ENCODE assay signal across 12 cellular contexts in genomic region chr2:176852667-176853066, GRCh38.
DNase-seq lines count a peak whose midpoint lies in the region; ATAC-seq, FAIRE-seq and TF ChIP-seq lines count a peak whose summit lies in the region.
"Had no signal": no experiment of that assay in that cellular context is flagged by ENCODE, and none has a peak within 500 bp of the region (broad histone marks: within the 10 kb centered on the region; RNA-seq: fewer than 3 reads in every experiment).

No MANE protein-coding gene starts in this region.

- peak in 4 of 6 experiments; percentile 3 to 54 (median 38) for DNase-seq in stimulated activated naive CD4-positive, alpha-beta T cell (lab: John Stamatoyannopoulos, UW)
- no peak for DNase-seq in stimulated activated naive CD4-positive, alpha-beta T cell treated with Interleukin-2 at 50 U/mL for 16 hours (lab: John Stamatoyannopoulos, UW)
- DNase-seq in NCI-H2107 (lab: John Stamatoyannopoulos, UW) (peak; percentile 43), upper lobe of right lung (no peak), GM12892 (ENCODE audit: insufficient read length) (no peak), thyroid gland (no peak), right cardiac atrium (no peak)
- peak in 1 of 2 donors; percentile 49 for DNase-seq in central memory CD8-positive, alpha-beta T cell (ENCODE audit: low spot score in 2 of 2)
- DNase-seq: activated B cell treated with CpG ODN at 0.5 μM for 24 hours, Caco-2, foreskin keratinocyte had no signal

- H3K27me3 ChIP-seq in upper lobe of right lung (no peaks in the 10 kb centered on the region), thyroid gland (no peaks in the 10 kb centered on the region), right cardiac atrium (ENCODE audit: control insufficient read depth, insufficient read depth) (no peaks in the 10 kb centered on the region)
- H3K27me3 ChIP-seq: cardiac muscle cell, foreskin keratinocyte had no signal

- WGBS in thyroid gland, 2 donors, result 53 to 56% methylated on average over 3 of the region's 3 CpGs
- WGBS in right cardiac atrium, result 50% methylated on average over 3 of the region's 3 CpGs

- no peaks in the 10 kb centered on the region for H3K4me1 ChIP-seq in upper lobe of right lung
- H3K4me1 ChIP-seq in thyroid gland, result no peaks in the 10 kb centered on the region
- no peaks in the 10 kb centered on the region for H3K4me1 ChIP-seq in right cardiac atrium (ENCODE audit: control insufficient read depth, insufficient read depth, low read length)
- H3K4me1 ChIP-seq: Caco-2, foreskin keratinocyte had no signal

- H3K36me3 ChIP-seq in upper lobe of right lung, result no peaks in the 10 kb centered on the region
- H3K36me3 ChIP-seq in thyroid gland, result no peaks in the 10 kb centered on the region
- H3K36me3 ChIP-seq: cardiac muscle cell had no signal

- H3K4me1 Mint-ChIP-seq in central memory CD8-positive, alpha-beta T cell, result peaks cover 64% of the 10 kb centered on the region
- H3K4me1 Mint-ChIP-seq: activated B cell treated with CpG ODN at 0.5 μM for 24 hours had no signal

- peak; percentile 100 for ATAC-seq in central memory CD8-positive, alpha-beta T cell (replicated peaks; ENCODE audit: extremely low read depth, poor library complexity, severe bottlenecking)
- ATAC-seq in upper lobe of right lung (peak; percentile 61), right cardiac atrium (no peak)
- ATAC-seq: foreskin keratinocyte had no signal

- intact Hi-C loops in upper lobe of right lung (cut with DNase I) (no loop called here), thyroid gland (cut with DNase I) (no loop called here), right cardiac atrium (cut with DNase I) (no loop called here)

- H3K27ac ChIP-seq in upper lobe of right lung (no peak overlapping the region), thyroid gland (no peak overlapping the region), right cardiac atrium (ENCODE audit: low read length) (no peak overlapping the region)
- H3K27ac ChIP-seq: cardiac muscle cell, foreskin keratinocyte had no signal

- H3K4me3 Mint-ChIP-seq in central memory CD8-positive, alpha-beta T cell, result peak overlapping the region; percentile 28
- H3K4me3 Mint-ChIP-seq: activated B cell treated with CpG ODN at 0.5 μM for 24 hours had no signal

- H3K4me3 ChIP-seq in upper lobe of right lung, result no peak overlapping the region
- H3K4me3 ChIP-seq in thyroid gland (replicated peaks in 1 of 3), result no peak overlapping the region
- H3K4me3 ChIP-seq in right cardiac atrium (ENCODE audit: low read length), result no peak overlapping the region
- H3K4me3 ChIP-seq: cardiac muscle cell had no signal

- H3K9me3 Mint-ChIP-seq in central memory CD8-positive, alpha-beta T cell, result peaks cover 5% of the 10 kb centered on the region
- H3K9me3 Mint-ChIP-seq: activated B cell treated with CpG ODN at 0.5 μM for 24 hours had no signal

- no peak for TF ChIP-seq POLR2A in GM12892 (IDR thresholded peaks at IDR 0.05; ENCODE audit: low read depth, low read length)
- no peak for TF ChIP-seq POLR2A in thyroid gland (IDR thresholded peaks at IDR 0.05)

- TF ChIP-seq CTCF in upper lobe of right lung (IDR thresholded peaks at IDR 0.05), result no peak
- TF ChIP-seq CTCF in thyroid gland (IDR thresholded peaks at IDR 0.05), result peak in 1 of 6 experiments; percentile 12

- no peak overlapping the region for H3K27ac Mint-ChIP-seq in central memory CD8-positive, alpha-beta T cell (ENCODE audit: low read depth)
- H3K27ac Mint-ChIP-seq: activated B cell treated with CpG ODN at 0.5 μM for 24 hours had no signal

- FAIRE-seq in GM12892 (lab: Jason Lieb, UNC), result no peak

- H3K9me3 ChIP-seq in upper lobe of right lung, result no peaks in the 10 kb centered on the region
- H3K9me3 ChIP-seq in thyroid gland, result no peaks in the 10 kb centered on the region
- H3K9me3 ChIP-seq in right cardiac atrium (ENCODE audit: control insufficient read depth, low read length), result no peaks in the 10 kb centered on the region
- H3K9me3 ChIP-seq: Caco-2 had no signal

- H3K36me3 Mint-ChIP-seq in central memory CD8-positive, alpha-beta T cell (ENCODE audit: insufficient read depth), result peaks cover 1% of the 10 kb centered on the region

- H3K27me3 Mint-ChIP-seq in central memory CD8-positive, alpha-beta T cell, result no peaks in the 10 kb centered on the region
- H3K27me3 Mint-ChIP-seq: activated B cell treated with CpG ODN at 0.5 μM for 24 hours had no signal

Comparison
In these comparisons a context has a peak if more than half of its experiments do, and no peak if none do; other contexts are left out.
1. DNase-seq: peak in stimulated activated naive CD4-positive, alpha-beta T cell (4 of 6) and NCI-H2107 (single experiment); none in stimulated activated naive CD4-positive, alpha-beta T cell treated with Interleukin-2 at 50 U/mL for 16 hours (single experiment), upper lobe of right lung (single experiment), GM12892 (single experiment), thyroid gland (0 of 2) and right cardiac atrium (0 of 3).
2. ATAC-seq: peak in central memory CD8-positive, alpha-beta T cell (single experiment) and upper lobe of right lung (single experiment); none in right cardiac atrium (0 of 2).